Comparison of ENCODE assay signal across 18 cellular contexts in the genomic region with DNA sequence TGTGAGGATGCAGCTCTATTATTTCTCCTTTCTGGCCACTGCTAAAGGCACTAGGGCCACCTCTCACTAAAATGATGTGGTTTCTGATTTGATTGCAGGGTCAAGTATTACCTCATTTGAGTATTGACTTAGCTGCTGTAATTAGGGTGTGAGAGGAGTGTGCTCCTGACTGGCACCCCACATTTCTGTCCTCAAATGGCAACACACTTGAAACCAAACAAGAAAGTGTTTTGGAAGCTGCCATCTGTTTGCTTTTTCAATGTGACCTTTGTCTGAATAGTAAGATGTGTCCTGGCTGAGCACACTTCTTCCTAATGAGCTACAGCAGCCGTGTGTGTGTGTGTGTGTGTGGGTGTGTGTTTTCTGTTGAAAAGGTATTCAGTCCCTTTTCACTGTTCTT.
DNase-seq lines count a peak whose midpoint lies in the region; ATAC-seq and TF ChIP-seq lines count a peak whose summit lies in the region.
"Had no signal": no experiment of that assay in that cellular context is flagged by ENCODE, and none has a peak within 500 bp of the region (broad histone marks: within the 10 kb centered on the region; RNA-seq: fewer than 3 reads in every experiment).

No MANE protein-coding gene starts in this region.

- peak; percentile 73 for DNase-seq in DMS79 (lab: John Stamatoyannopoulos, UW)
- DNase-seq in NCI-H1694 (lab: John Stamatoyannopoulos, UW): peak; percentile 19
- peak; percentile 71 for DNase-seq in NCI-H774 (lab: John Stamatoyannopoulos, UW)
- no peak for DNase-seq in tibial artery
- no peak for DNase-seq in right atrium auricular region (ENCODE audit: low spot score)
- DNase-seq in UCSD-AML1 (lab: John Stamatoyannopoulos, UW; ENCODE audit: unreplicated experiment): no peak
- DNase-seq: activated CD8-positive, alpha-beta memory T cell treated with anti-CD3 and anti-CD28 coated beads, Interleukin-2, amount 50 U/mL, for 4 hours; Calu3; central memory CD4-positive, alpha-beta T cell; gastrocnemius medialis; H9; Karpas-422; NCI-H345; substantia nigra; T-cell had no signal

- TF ChIP-seq RAD21 in liver (IDR thresholded peaks at IDR 0.05): no peak

- H3K4me1 ChIP-seq in liver (ENCODE audit: control insufficient read depth in 4 of 4, insufficient read depth in 4 of 4, low read length in 3 of 4) (no peaks in the 10 kb centered on the region), tibial artery (no peaks in the 10 kb centered on the region), right atrium auricular region (no peaks in the 10 kb centered on the region)
- H3K4me1 ChIP-seq: gastrocnemius medialis had no signal

- intact Hi-C loops in tibial artery (cut with DNase I; ENCODE audit: low total_unique reads): no loop called here

- H3K9me3 ChIP-seq in liver (ENCODE audit: control insufficient read depth in 4 of 4, low read length in 3 of 4): no peaks in the 10 kb centered on the region
- no peaks in the 10 kb centered on the region for H3K9me3 ChIP-seq in tibial artery
- no peaks in the 10 kb centered on the region for H3K9me3 ChIP-seq in right atrium auricular region
- H3K9me3 ChIP-seq: gastrocnemius medialis had no signal

- no peak overlapping the region for H3K9ac ChIP-seq in liver (ENCODE audit: low read depth in 1 of 2, low read length in 2 of 2)

- 27% methylated on average over 1 of the region's 1 CpG for WGBS in liver

- ATAC-seq in GM18873 (IDR thresholded peaks at IDR 0.05; ENCODE audit: low FRiP score, unreplicated experiment): no peak
- ATAC-seq: activated CD4-positive, CD25-positive, alpha-beta regulatory T cell treated with anti-CD3 and anti-CD28 coated beads, Interleukin-2, amount 50 U/mL, for 24 hours; gastrocnemius medialis; T-cell had no signal

- H3K4me3 ChIP-seq in liver (ENCODE audit: low read depth in 1 of 3, low read length in 3 of 3) (no peak overlapping the region), tibial artery (no peak overlapping the region), right atrium auricular region (no peak overlapping the region)
- H3K4me3 ChIP-seq: gastrocnemius medialis had no signal

- no peaks in the 10 kb centered on the region for H3K36me3 ChIP-seq in liver (ENCODE audit: control insufficient read depth in 4 of 4, insufficient read depth in 3 of 4, low read depth in 1 of 4, low read length in 3 of 4)
- H3K36me3 ChIP-seq in tibial artery: peaks cover under 1 to 5% (median 4%) of the 10 kb centered on the region in 3 donors
- no peaks in the 10 kb centered on the region for H3K36me3 ChIP-seq in right atrium auricular region
- H3K36me3 ChIP-seq: gastrocnemius medialis had no signal

- H3K27me3 ChIP-seq in liver (ENCODE audit: control insufficient read depth in 4 of 4, insufficient read depth in 4 of 4, low read length in 3 of 4) (no peaks in the 10 kb centered on the region), tibial artery (no peaks in the 10 kb centered on the region), right atrium auricular region (no peaks in the 10 kb centered on the region)
- H3K27me3 ChIP-seq: gastrocnemius medialis had no signal

- H3K27ac ChIP-seq in liver (ENCODE audit: low read depth in 1 of 2, low read length in 2 of 2): no peak overlapping the region
- H3K27ac ChIP-seq in tibial artery: no peak overlapping the region
- no peak overlapping the region for H3K27ac ChIP-seq in right atrium auricular region
- H3K27ac ChIP-seq: gastrocnemius medialis had no signal

- TF ChIP-seq CTCF in liver (IDR thresholded peaks at IDR 0.05; ENCODE audit: low read depth, low read length, missing input control): no peak
- no peak for TF ChIP-seq CTCF in tibial artery (IDR thresholded peaks at IDR 0.05)
- no peak for TF ChIP-seq CTCF in right atrium auricular region (IDR thresholded peaks at IDR 0.05)

TF ChIP-seq in liver, 16 proteins besides CTCF, POLR2A, EP300 and RAD21:
- TF ChIP-seq, protein P1, sequence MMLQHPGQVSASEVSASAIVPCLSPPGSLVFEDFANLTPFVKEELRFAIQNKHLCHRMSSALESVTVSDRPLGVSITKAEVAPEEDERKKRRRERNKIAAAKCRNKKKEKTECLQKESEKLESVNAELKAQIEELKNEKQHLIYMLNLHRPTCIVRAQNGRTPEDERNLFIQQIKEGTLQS (IDR thresholded peaks at IDR 0.05): no peak
- TF ChIP-seq TAF1 (conservative IDR thresholded peaks at IDR 0.05) (no peak), HNF4A (conservative IDR thresholded peaks at IDR 0.05) (peak; percentile 37 to 52), YY1 (IDR thresholded peaks at IDR 0.05) (no peak), FOXA1 (IDR thresholded peaks at IDR 0.05) (no peak), SP1 (IDR thresholded peaks at IDR 0.05) (peak; percentile 25), NR2F2 (IDR thresholded peaks at IDR 0.05) (no peak), RXRA (IDR thresholded peaks at IDR 0.05) (peak in 1 of 2 donors; percentile 44)
- TF ChIP-seq, protein P2, sequence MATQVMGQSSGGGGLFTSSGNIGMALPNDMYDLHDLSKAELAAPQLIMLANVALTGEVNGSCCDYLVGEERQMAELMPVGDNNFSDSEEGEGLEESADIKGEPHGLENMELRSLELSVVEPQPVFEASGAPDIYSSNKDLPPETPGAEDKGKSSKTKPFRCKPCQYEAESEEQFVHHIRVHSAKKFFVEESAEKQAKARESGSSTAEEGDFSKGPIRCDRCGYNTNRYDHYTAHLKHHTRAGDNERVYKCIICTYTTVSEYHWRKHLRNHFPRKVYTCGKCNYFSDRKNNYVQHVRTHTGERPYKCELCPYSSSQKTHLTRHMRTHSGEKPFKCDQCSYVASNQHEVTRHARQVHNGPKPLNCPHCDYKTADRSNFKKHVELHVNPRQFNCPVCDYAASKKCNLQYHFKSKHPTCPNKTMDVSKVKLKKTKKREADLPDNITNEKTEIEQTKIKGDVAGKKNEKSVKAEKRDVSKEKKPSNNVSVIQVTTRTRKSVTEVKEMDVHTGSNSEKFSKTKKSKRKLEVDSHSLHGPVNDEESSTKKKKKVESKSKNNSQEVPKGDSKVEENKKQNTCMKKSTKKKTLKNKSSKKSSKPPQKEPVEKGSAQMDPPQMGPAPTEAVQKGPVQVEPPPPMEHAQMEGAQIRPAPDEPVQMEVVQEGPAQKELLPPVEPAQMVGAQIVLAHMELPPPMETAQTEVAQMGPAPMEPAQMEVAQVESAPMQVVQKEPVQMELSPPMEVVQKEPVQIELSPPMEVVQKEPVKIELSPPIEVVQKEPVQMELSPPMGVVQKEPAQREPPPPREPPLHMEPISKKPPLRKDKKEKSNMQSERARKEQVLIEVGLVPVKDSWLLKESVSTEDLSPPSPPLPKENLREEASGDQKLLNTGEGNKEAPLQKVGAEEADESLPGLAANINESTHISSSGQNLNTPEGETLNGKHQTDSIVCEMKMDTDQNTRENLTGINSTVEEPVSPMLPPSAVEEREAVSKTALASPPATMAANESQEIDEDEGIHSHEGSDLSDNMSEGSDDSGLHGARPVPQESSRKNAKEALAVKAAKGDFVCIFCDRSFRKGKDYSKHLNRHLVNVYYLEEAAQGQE (IDR thresholded peaks at IDR 0.05): no peak

Comparison
In these comparisons a context has a peak if more than half of its experiments do, and no peak if none do; other contexts are left out.
1. DNase-seq: peak in DMS79 (single experiment), NCI-H1694 (single experiment) and NCI-H774 (single experiment); none in tibial artery (0 of 2), right atrium auricular region (single experiment) and UCSD-AML1 (single experiment).